ENCODE assay signal across 8 cellular contexts in genomic region chr3:107525101-107525953, GRCh38. TPM values are rescaled to one million over a fixed set of nuclear protein-coding genes. Genes with fewer than 3 reads are reported as not detected.
A peak's percentile ranks its signal among the peaks of the same experiment; 100 is the strongest.
DNase-seq lines count a peak whose midpoint lies in the region; ATAC-seq and TF ChIP-seq lines count a peak whose summit lies in the region.

No MANE protein-coding gene starts in this region.

- no peaks in the 10 kb centered on the region for H3K27me3 Mint-ChIP-seq in stimulated activated naive CD8-positive, alpha-beta T cell treated with anti-CD3 and anti-CD28 coated beads, Interleukin-15, amount 100 ng/mL, for 72 hours

- peak overlapping the region; percentile 95 to 96 for H3K4me3 Mint-ChIP-seq in stimulated activated naive CD8-positive, alpha-beta T cell treated with anti-CD3 and anti-CD28 coated beads, Interleukin-15, amount 100 ng/mL, for 72 hours

- peak; percentile 10 to 67 (median 59) for DNase-seq in NCI-H1417 (lab: John Stamatoyannopoulos, UW)
- DNase-seq in NCI-H1417 treated with DMSO at 0.1 percent for 48 hours (lab: John Stamatoyannopoulos, UW) = no peak
- peak; percentile 37 for DNase-seq in NCI-H146 treated with DMSO at 0.1 percent for 48 hours (lab: John Stamatoyannopoulos, UW; ENCODE audit: unreplicated experiment)
- peak; percentile 17 for DNase-seq in activated T-cell treated with anti-CD3 and anti-CD28 coated beads for 24 hours (ENCODE audit: low read depth)
- peak; percentile 60 to 69 for DNase-seq in erythroblast (lab: John Stamatoyannopoulos, UW)
- peak; percentile 22 to 30 for DNase-seq in stimulated activated naive CD8-positive, alpha-beta T cell treated with anti-CD3 and anti-CD28 coated beads, Interleukin-15, amount 100 ng/mL, for 72 hours
- DNase-seq in NCI-H446 (lab: John Stamatoyannopoulos, UW) = no peak

- H3K27me3 ChIP-seq in mononuclear cell (ENCODE audit: insufficient read depth, low read length) = no peaks in the 10 kb centered on the region

- H3K27ac Mint-ChIP-seq in stimulated activated naive CD8-positive, alpha-beta T cell treated with anti-CD3 and anti-CD28 coated beads, Interleukin-15, amount 100 ng/mL, for 72 hours = peak overlapping the region; percentile 91 to 95

- no peaks in the 10 kb centered on the region for H3K9me3 Mint-ChIP-seq in stimulated activated naive CD8-positive, alpha-beta T cell treated with anti-CD3 and anti-CD28 coated beads, Interleukin-15, amount 100 ng/mL, for 72 hours

- H3K9me3 ChIP-seq in mononuclear cell (ENCODE audit: low read depth, low read length) = no peaks in the 10 kb centered on the region

- peak overlapping the region; percentile 86 for H3K4me3 ChIP-seq in mononuclear cell (ENCODE audit: low read length)

- ATAC-seq in stimulated activated naive CD8-positive, alpha-beta T cell treated with anti-CD3 and anti-CD28 coated beads, Interleukin-15, amount 100 ng/mL, for 72 hours = no peak

- H3K4me1 Mint-ChIP-seq in stimulated activated naive CD8-positive, alpha-beta T cell treated with anti-CD3 and anti-CD28 coated beads, Interleukin-15, amount 100 ng/mL, for 72 hours = peaks cover 46% of the 10 kb centered on the region

- peak; percentile 54 for TF ChIP-seq POLR2A in erythroblast (IDR thresholded peaks at IDR 0.05; ENCODE audit: low read length)

- H3K4me1 ChIP-seq in mononuclear cell (ENCODE audit: insufficient read depth, low read length) = peaks cover 14% of the 10 kb centered on the region

RNA-seq across cellular contexts. Expression of gene BBX, which starts 2.6 kb away (rescaled TPM):
- total RNA-seq in mononuclear cell = 126 TPM

Comparison
In these comparisons a context has a peak if more than half of its experiments do, and no peak if none do; other contexts are left out.
1. DNase-seq: peak in NCI-H1417 (3 of 3), NCI-H146 treated with DMSO at 0.1 percent for 48 hours (single experiment), activated T-cell treated with anti-CD3 and anti-CD28 coated beads for 24 hours (single experiment), erythroblast (2 of 2) and stimulated activated naive CD8-positive, alpha-beta T cell treated with anti-CD3 and anti-CD28 coated beads, Interleukin-15, amount 100 ng/mL, for 72 hours (2 of 2); none in NCI-H1417 treated with DMSO at 0.1 percent for 48 hours (single experiment) and NCI-H446 (0 of 2).